2 cellular contexts compared by ENCODE assay signal in the genomic region with DNA sequence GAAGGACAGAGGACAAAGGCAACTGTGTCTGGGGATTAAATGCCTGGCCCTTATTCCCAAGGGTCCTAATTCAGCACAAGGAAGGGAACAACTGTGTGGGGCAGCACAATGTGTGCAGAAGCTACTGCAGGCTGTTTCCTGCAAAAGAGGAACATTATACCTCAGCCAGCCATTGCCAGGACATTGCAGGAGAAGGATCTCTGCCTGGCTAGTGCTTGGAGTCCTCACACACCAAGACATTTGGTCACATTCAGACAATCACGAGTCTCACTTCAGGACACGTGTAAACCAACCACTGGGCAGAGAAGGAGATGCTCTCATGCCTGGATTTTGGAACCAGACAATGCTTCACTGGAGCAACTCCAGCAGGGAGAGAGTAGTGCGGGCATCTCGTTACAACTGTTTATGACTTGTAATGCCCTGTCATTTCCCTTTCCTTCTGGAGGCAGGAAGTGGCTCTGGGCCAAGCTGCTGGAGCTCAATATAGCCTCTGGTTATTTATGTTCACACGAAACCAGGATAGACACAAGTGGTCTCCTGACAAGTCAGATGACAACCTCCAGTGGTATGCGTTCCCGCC.
TF ChIP-seq lines count a peak whose summit lies in the region.

No MANE protein-coding gene starts in this region.

TF ChIP-seq in liver, 16 proteins besides CTCF, POLR2A, EP300 and RAD21:
- TF ChIP-seq GABPA (IDR thresholded peaks at IDR 0.05 in 1 of 2, conservative IDR thresholded peaks at IDR 0.05 in 1 of 2) (no peak), SP1 (IDR thresholded peaks at IDR 0.05) (no peak), RXRA (IDR thresholded peaks at IDR 0.05) (no peak), NR2F2 (IDR thresholded peaks at IDR 0.05) (no peak), FOXA1 (IDR thresholded peaks at IDR 0.05) (no peak), TAF1 (conservative IDR thresholded peaks at IDR 0.05) (no peak), JUND (IDR thresholded peaks at IDR 0.05) (no peak)
- TF ChIP-seq, protein P1, sequence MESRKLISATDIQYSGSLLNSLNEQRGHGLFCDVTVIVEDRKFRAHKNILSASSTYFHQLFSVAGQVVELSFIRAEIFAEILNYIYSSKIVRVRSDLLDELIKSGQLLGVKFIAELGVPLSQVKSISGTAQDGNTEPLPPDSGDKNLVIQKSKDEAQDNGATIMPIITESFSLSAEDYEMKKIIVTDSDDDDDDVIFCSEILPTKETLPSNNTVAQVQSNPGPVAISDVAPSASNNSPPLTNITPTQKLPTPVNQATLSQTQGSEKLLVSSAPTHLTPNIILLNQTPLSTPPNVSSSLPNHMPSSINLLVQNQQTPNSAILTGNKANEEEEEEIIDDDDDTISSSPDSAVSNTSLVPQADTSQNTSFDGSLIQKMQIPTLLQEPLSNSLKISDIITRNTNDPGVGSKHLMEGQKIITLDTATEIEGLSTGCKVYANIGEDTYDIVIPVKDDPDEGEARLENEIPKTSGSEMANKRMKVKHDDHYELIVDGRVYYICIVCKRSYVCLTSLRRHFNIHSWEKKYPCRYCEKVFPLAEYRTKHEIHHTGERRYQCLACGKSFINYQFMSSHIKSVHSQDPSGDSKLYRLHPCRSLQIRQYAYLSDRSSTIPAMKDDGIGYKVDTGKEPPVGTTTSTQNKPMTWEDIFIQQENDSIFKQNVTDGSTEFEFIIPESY (IDR thresholded peaks at IDR 0.05): no peak
- TF ChIP-seq, protein P2, sequence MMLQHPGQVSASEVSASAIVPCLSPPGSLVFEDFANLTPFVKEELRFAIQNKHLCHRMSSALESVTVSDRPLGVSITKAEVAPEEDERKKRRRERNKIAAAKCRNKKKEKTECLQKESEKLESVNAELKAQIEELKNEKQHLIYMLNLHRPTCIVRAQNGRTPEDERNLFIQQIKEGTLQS (IDR thresholded peaks at IDR 0.05): no peak
- TF ChIP-seq, protein P3, sequence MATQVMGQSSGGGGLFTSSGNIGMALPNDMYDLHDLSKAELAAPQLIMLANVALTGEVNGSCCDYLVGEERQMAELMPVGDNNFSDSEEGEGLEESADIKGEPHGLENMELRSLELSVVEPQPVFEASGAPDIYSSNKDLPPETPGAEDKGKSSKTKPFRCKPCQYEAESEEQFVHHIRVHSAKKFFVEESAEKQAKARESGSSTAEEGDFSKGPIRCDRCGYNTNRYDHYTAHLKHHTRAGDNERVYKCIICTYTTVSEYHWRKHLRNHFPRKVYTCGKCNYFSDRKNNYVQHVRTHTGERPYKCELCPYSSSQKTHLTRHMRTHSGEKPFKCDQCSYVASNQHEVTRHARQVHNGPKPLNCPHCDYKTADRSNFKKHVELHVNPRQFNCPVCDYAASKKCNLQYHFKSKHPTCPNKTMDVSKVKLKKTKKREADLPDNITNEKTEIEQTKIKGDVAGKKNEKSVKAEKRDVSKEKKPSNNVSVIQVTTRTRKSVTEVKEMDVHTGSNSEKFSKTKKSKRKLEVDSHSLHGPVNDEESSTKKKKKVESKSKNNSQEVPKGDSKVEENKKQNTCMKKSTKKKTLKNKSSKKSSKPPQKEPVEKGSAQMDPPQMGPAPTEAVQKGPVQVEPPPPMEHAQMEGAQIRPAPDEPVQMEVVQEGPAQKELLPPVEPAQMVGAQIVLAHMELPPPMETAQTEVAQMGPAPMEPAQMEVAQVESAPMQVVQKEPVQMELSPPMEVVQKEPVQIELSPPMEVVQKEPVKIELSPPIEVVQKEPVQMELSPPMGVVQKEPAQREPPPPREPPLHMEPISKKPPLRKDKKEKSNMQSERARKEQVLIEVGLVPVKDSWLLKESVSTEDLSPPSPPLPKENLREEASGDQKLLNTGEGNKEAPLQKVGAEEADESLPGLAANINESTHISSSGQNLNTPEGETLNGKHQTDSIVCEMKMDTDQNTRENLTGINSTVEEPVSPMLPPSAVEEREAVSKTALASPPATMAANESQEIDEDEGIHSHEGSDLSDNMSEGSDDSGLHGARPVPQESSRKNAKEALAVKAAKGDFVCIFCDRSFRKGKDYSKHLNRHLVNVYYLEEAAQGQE (IDR thresholded peaks at IDR 0.05): no peak

TF ChIP-seq in HepG2, 621 proteins besides CTCF, POLR2A, EP300 and RAD21:
- TF ChIP-seq CBX5 (CRISPR knock-in tag; IDR thresholded peaks at IDR 0.05; ENCODE audit: borderline replicate concordance): no peak
- TF ChIP-seq ZIK1 (CRISPR knock-in tag; IDR thresholded peaks at IDR 0.05; ENCODE audit: borderline replicate concordance, low read depth): no peak
- TF ChIP-seq ZKSCAN8 (CRISPR knock-in tag; IDR thresholded peaks at IDR 0.05; ENCODE audit: borderline replicate concordance): no peak
- TF ChIP-seq ZNF607 (CRISPR knock-in tag; IDR thresholded peaks at IDR 0.05; ENCODE audit: borderline replicate concordance): no peak
TF ChIP-seq in HepG2: peak in this region for 0.
